In genomic region chr9:126804696-126805545, GRCh38 we compare ENCODE assay signal across 8 cellular contexts. TPM values are rescaled to one million over a fixed set of nuclear protein-coding genes. Genes with fewer than 3 reads are reported as not detected.
DNase-seq lines count a peak whose midpoint lies in the region; ATAC-seq and TF ChIP-seq lines count a peak whose summit lies in the region.

Gene ZBTB43, plus strand, starts transcription at chr9:126805040. Its CDS starts 27,470 bp downstream, at chr9:126832510.

- H3K9me2 ChIP-seq in SU-DHL-6 (replicated peaks; ENCODE audit: insufficient read depth, low read length) = no peaks in the 10 kb centered on the region

- H3K4me1 Mint-ChIP-seq in activated naive CD8-positive, alpha-beta T cell treated with anti-CD3 and anti-CD28 coated beads for 36 hours = peaks cover 27% of the 10 kb centered on the region
- H3K4me1 Mint-ChIP-seq in glutamatergic neuron (ENCODE audit: low read depth, unreplicated experiment) = peaks cover 15% of the 10 kb centered on the region

- H3K27me3 Mint-ChIP-seq in activated naive CD8-positive, alpha-beta T cell treated with anti-CD3 and anti-CD28 coated beads for 36 hours = no peaks in the 10 kb centered on the region
- peaks cover 3% of the 10 kb centered on the region for H3K27me3 Mint-ChIP-seq in glutamatergic neuron (ENCODE audit: unreplicated experiment)

- H3K4me3 ChIP-seq in SU-DHL-6 (ENCODE audit: insufficient read depth, low read length, poor library complexity, severe bottlenecking) = peak within 1 kb of the TSS; percentile 66
- peak within 1 kb of the TSS; percentile 89 for H3K4me3 ChIP-seq in osteoblast (ENCODE audit: insufficient read depth, low read length)
- H3K4me3 ChIP-seq in testis = peak within 1 kb of the TSS; percentile 77 to 93

- peaks cover 40% of the 10 kb centered on the region for H3K79me2 ChIP-seq in SU-DHL-6 (ENCODE audit: insufficient read depth, low read length)
- H3K79me2 ChIP-seq in osteoblast (ENCODE audit: insufficient read depth, low read length) = peaks cover 49% of the 10 kb centered on the region

- H3K9ac ChIP-seq in SU-DHL-6 (ENCODE audit: low read length) = peak within 1 kb of the TSS; percentile 71

- intact Hi-C loops in testis (cut with DNase I; ENCODE audit: low total_unique reads) = no loop called here

- H3K27ac ChIP-seq in SU-DHL-6 (ENCODE audit: low read depth, low read length) = peak within 1 kb of the TSS; percentile 28
- peak within 1 kb of the TSS; percentile 84 for H3K27ac ChIP-seq in osteoblast (ENCODE audit: low read depth, low read length)
- H3K27ac ChIP-seq in testis = peak within 1 kb of the TSS; percentile 70 to 83

- WGBS in testis, 2 donors = 2% methylated on average over 29 to 79 of the region's 79 CpGs

- ATAC-seq in HG02642 (IDR thresholded peaks at IDR 0.05; ENCODE audit: poor library complexity, unreplicated experiment) = peak; percentile 83

- H3K4me1 ChIP-seq in osteoblast (ENCODE audit: insufficient read depth, low read length) (peaks cover 21% of the 10 kb centered on the region), testis (peaks cover 12% of the 10 kb centered on the region)

- H3K4me2 ChIP-seq in SU-DHL-6 (ENCODE audit: low read depth, low read length, poor library complexity, severe bottlenecking) (peak within 1 kb of the TSS; percentile 68), osteoblast (ENCODE audit: insufficient read depth, low read length) (peak within 1 kb of the TSS; percentile 96)

- H3K9me3 Mint-ChIP-seq in activated naive CD8-positive, alpha-beta T cell treated with anti-CD3 and anti-CD28 coated beads for 36 hours = peaks cover 3% of the 10 kb centered on the region
- H3K9me3 Mint-ChIP-seq in glutamatergic neuron (ENCODE audit: unreplicated experiment) = peaks cover 7% of the 10 kb centered on the region

- H3K36me3 Mint-ChIP-seq in activated naive CD8-positive, alpha-beta T cell treated with anti-CD3 and anti-CD28 coated beads for 36 hours = peaks cover 5% of the 10 kb centered on the region
- H3K36me3 Mint-ChIP-seq in glutamatergic neuron (ENCODE audit: unreplicated experiment) = no peaks in the 10 kb centered on the region

- no peak for TF ChIP-seq CTCF in GM10266 (IDR thresholded peaks at IDR 0.05; ENCODE audit: control insufficient read depth, insufficient read depth, low read depth, missing control alignments)
- no peak for TF ChIP-seq CTCF in SU-DHL-6 (IDR thresholded peaks at IDR 0.05; ENCODE audit: insufficient read depth, low read length, poor library complexity, severe bottlenecking)
- TF ChIP-seq CTCF in glutamatergic neuron (IDR thresholded peaks at IDR 0.05; ENCODE audit: partially characterized antibody, unreplicated experiment) = no peak
- TF ChIP-seq CTCF in osteoblast (IDR thresholded peaks at IDR 0.05; ENCODE audit: extremely low read depth, low read depth, low read length) = no peak
- no peak for TF ChIP-seq CTCF in testis (IDR thresholded peaks at IDR 0.05)

- DNase-seq in GM10266 (ENCODE audit: extremely low spot score) (peak; percentile 96), NCI-H1417 (lab: John Stamatoyannopoulos, UW) (peak; percentile 83 to 98 (median 97)), glutamatergic neuron (peak; percentile 99), osteoblast (ENCODE audit: insufficient read length, low spot score, missing footprints) (peak; percentile 97), testis (peak; percentile 96)
- peak; percentile 98 for DNase-seq in activated naive CD8-positive, alpha-beta T cell treated with anti-CD3 and anti-CD28 coated beads for 36 hours

- no peaks in the 10 kb centered on the region; the same call in 1 of the 2 replicates for H3K36me3 ChIP-seq in SU-DHL-6 (ENCODE audit: low read length)
- peaks cover 2% of the 10 kb centered on the region for H3K36me3 ChIP-seq in osteoblast (ENCODE audit: insufficient read depth, low read length)
- no peaks in the 10 kb centered on the region for H3K36me3 ChIP-seq in testis (ENCODE audit: low read depth, missing control alignments)

- H3K27me3 ChIP-seq in SU-DHL-6 (ENCODE audit: low read length) (no peaks in the 10 kb centered on the region), osteoblast (ENCODE audit: insufficient read depth, low read length) (no peaks in the 10 kb centered on the region), testis (no peaks in the 10 kb centered on the region)

- H2AFZ ChIP-seq in SU-DHL-6 (ENCODE audit: low read depth, low read length, severe bottlenecking) (peak within 1 kb of the TSS; percentile 85), osteoblast (ENCODE audit: low read length) (peak within 1 kb of the TSS; percentile 97)

- H4K20me1 ChIP-seq in SU-DHL-6 (ENCODE audit: low read depth, low read length) = no peaks in the 10 kb centered on the region
- H4K20me1 ChIP-seq in osteoblast (ENCODE audit: insufficient read depth, low read length) = peaks cover 33% of the 10 kb centered on the region

- H3K9me3 ChIP-seq in SU-DHL-6 (ENCODE audit: insufficient read depth, low read length) (no peaks in the 10 kb centered on the region), osteoblast (ENCODE audit: low read depth, low read length) (no peaks in the 10 kb centered on the region), testis (no peaks in the 10 kb centered on the region)

- H3K27ac Mint-ChIP-seq in activated naive CD8-positive, alpha-beta T cell treated with anti-CD3 and anti-CD28 coated beads for 36 hours = peak within 1 kb of the TSS; percentile 94
- peak within 1 kb of the TSS; percentile 94 for H3K27ac Mint-ChIP-seq in glutamatergic neuron (ENCODE audit: unreplicated experiment)

- no peaks in the 10 kb centered on the region for H3F3A ChIP-seq in SU-DHL-6 (ENCODE audit: insufficient read depth)

- H3K4me3 Mint-ChIP-seq in activated naive CD8-positive, alpha-beta T cell treated with anti-CD3 and anti-CD28 coated beads for 36 hours = peak within 1 kb of the TSS; percentile 99
- peak within 1 kb of the TSS; percentile 97 for H3K4me3 Mint-ChIP-seq in glutamatergic neuron (ENCODE audit: unreplicated experiment)

- peak; percentile 70 for TF ChIP-seq POLR2A in testis (IDR thresholded peaks at IDR 0.05)

RNA-seq across cellular contexts. Expression of gene ZBTB43, which starts in this region (rescaled TPM):
- total RNA-seq in activated naive CD8-positive, alpha-beta T cell treated with anti-CD3 and anti-CD28 coated beads for 36 hours = 10 to 100 TPM; 21.5 to 21.6 TPM
- total RNA-seq in glutamatergic neuron (ENCODE audit: unreplicated experiment) = 16.8 TPM
- 17.7 and 18.1 TPM in 2 replicates for total RNA-seq in osteoblast
- total RNA-seq in testis = 10 to 100 TPM; 40.3 to 40.6 TPM
- polyA plus RNA-seq in testis (ENCODE audit: insufficient read depth, low read depth, low replicate concordance) = 32.7 TPM

Comparison
In these comparisons a context has a peak if more than half of its experiments do, and no peak if none do; other contexts are left out.
1. Peak in every context shown above with its lines: DNase-seq, ATAC-seq, H3K4me3 ChIP-seq and H3K27ac ChIP-seq.
2. H3K27ac ChIP-seq: peak in every context shown above with its lines; median percentile 84 in osteoblast; 76 in testis; 28 in SU-DHL-6.